Comparison of ENCODE assay signal across 9 cellular contexts in the genomic region with DNA sequence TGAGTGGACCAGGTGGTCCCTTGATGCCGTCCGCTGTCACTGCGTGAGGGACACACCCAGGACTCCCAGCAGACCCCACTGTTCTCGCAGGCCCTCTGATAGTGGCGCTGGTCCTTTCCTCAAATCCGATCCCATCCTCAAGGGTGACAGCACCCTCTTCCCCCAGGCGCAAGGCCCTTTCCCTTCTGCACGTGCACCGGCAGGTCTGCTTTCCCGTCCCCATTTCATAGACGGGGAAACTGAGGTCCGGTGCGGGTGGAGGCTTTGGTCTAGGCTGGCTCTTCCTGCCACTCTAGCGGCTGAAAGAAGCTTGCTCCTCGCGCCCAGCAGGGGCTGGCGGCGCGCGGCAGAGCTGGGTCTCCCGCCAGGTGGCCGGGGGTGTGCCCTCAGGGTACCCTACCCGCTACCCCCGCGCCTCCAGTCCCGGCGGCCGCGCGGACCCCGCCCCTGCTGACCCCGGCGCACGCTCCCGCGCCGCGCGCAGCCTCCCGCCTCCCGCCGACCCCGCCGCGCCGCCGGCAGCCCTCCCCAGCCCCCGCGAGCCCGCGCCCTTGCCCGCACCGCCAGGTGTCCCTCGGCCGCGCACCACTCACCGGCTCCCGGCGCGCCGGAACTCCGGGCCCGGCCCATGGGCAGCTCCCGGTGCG. TPM values are rescaled to one million over a fixed set of nuclear protein-coding genes. Genes with fewer than 3 reads are reported as not detected.
DNase-seq lines count a peak whose midpoint lies in the region; ATAC-seq, FAIRE-seq and TF ChIP-seq lines count a peak whose summit lies in the region.
"Had no signal": no experiment of that assay in that cellular context is flagged by ENCODE, and none has a peak within 500 bp of the region (broad histone marks: within the 10 kb centered on the region; RNA-seq: fewer than 3 reads in every experiment).

No MANE protein-coding gene starts in this region.

- H2AFZ ChIP-seq in neural cell (ENCODE audit: low read depth, low read length): no peak overlapping the region

- H3K27ac ChIP-seq in RWPE1: no peak overlapping the region
- H3K27ac ChIP-seq in neural cell (ENCODE audit: low read length): no peak overlapping the region
- no peak overlapping the region for H3K27ac ChIP-seq in kidney (ENCODE audit: low read depth in 2 of 2, low read length in 2 of 2)

- DNase-seq in D341Med (ENCODE audit: low spot score) (peak; percentile 85), RWPE1 (ENCODE audit: low spot score) (peak; percentile 23), kidney (no peak), GM10248 (ENCODE audit: extremely low spot score) (no peak)
- no peak for DNase-seq in effector memory CD8-positive, alpha-beta T cell

- peak overlapping the region; percentile 62 for H3K4me2 ChIP-seq in neural cell (ENCODE audit: low read length)

- no peaks in the 10 kb centered on the region for H4K20me1 ChIP-seq in neural cell (ENCODE audit: insufficient read depth)

- TF ChIP-seq EP300 in neural cell (conservative IDR thresholded peaks at IDR 0.05; ENCODE audit: poor library complexity, severe bottlenecking): no peak

- POLR2A ChIA-PET in RWPE1 (lab: Yijun Ruan, JAX; ENCODE audit: low non-redundant PET) (interaction anchor here (1.0 kb wide), 1 partner anchor 117 kb away, joined by 3 read pairs; no protein-coding TSS in a partner anchor), GM10248 (lab: Yijun Ruan, JAX) (no interaction called here)

- H3K9me3 ChIP-seq in neural cell (ENCODE audit: low read length): no peaks in the 10 kb centered on the region
- no peaks in the 10 kb centered on the region for H3K9me3 ChIP-seq in kidney (ENCODE audit: control insufficient read depth in 1 of 2, low read length in 2 of 2)

- H3K9ac ChIP-seq in neural cell (ENCODE audit: low read length) (peak overlapping the region; percentile 56), kidney (ENCODE audit: low read length in 2 of 2) (no peak overlapping the region)

- intact Hi-C loops in kidney (cut with DNase I): no loop called here

- H3K27me3 Mint-ChIP-seq in effector memory CD8-positive, alpha-beta T cell: peaks cover 58 to 89% of the 10 kb centered on the region in 2 donors

- FAIRE-seq in kidney (lab: Jason Lieb, UNC): no peak

- H3K4me3 Mint-ChIP-seq in effector memory CD8-positive, alpha-beta T cell: peak overlapping the region; percentile 52 to 66

- H3K27me3 ChIP-seq in neural cell (ENCODE audit: insufficient read depth, low read depth, low read length): no peaks in the 10 kb centered on the region

- H3K4me1 Mint-ChIP-seq in effector memory CD8-positive, alpha-beta T cell (ENCODE audit: low read depth in 2 of 2): peaks cover 9% of the 10 kb centered on the region in 2 donors

- peak; percentile 16 for ATAC-seq in GM21786 (IDR thresholded peaks at IDR 0.05; ENCODE audit: unreplicated experiment)
- ATAC-seq in effector memory CD8-positive, alpha-beta T cell (replicated peaks): peak; percentile 29
- ATAC-seq in HG02870 (IDR thresholded peaks at IDR 0.05; ENCODE audit: unreplicated experiment): no peak

- peak overlapping the region in 1 of 2 donors; percentile 4 for H3K27ac Mint-ChIP-seq in effector memory CD8-positive, alpha-beta T cell

- no peak for TF ChIP-seq RAD21 in neural cell (conservative IDR thresholded peaks at IDR 0.05)

- H3K79me2 ChIP-seq in neural cell (replicated peaks; ENCODE audit: insufficient read depth, low read length): no peaks in the 10 kb centered on the region

- peak overlapping the region; percentile 78 for H3K4me3 ChIP-seq in neural cell (ENCODE audit: low read length)
- peak overlapping the region in 1 of 2 donors; percentile 23 for H3K4me3 ChIP-seq in kidney (ENCODE audit: low read length in 2 of 2)

- TF ChIP-seq CTCF in RWPE1 (conservative IDR thresholded peaks at IDR 0.05; ENCODE audit: low read depth) (no peak), neural cell (IDR thresholded peaks at IDR 0.05; ENCODE audit: poor library complexity, severe bottlenecking) (peak; percentile 41), kidney (IDR thresholded peaks at IDR 0.05; ENCODE audit: borderline replicate concordance, extremely low read depth, insufficient read depth) (no peak), GM10248 (IDR thresholded peaks at IDR 0.05; ENCODE audit: control extremely low read depth, extremely low read depth, low read depth, missing control alignments) (no peak)

- H3F3A ChIP-seq in neural cell (ENCODE audit: insufficient read depth, low read length, poor library complexity, severe bottlenecking): no peaks in the 10 kb centered on the region

- H3K4me1 ChIP-seq in kidney (ENCODE audit: control insufficient read depth in 1 of 2, insufficient read depth in 1 of 2, low read depth in 1 of 2, low read length in 2 of 2): peaks cover 0 to 11% of the 10 kb centered on the region in 2 donors

- H3K36me3 ChIP-seq in neural cell (ENCODE audit: insufficient read depth, low read length) (no peaks in the 10 kb centered on the region), kidney (ENCODE audit: control insufficient read depth in 1 of 2, insufficient read depth in 2 of 2, low read length in 2 of 2) (no peaks in the 10 kb centered on the region)

- CTCF ChIA-PET in RWPE1 (lab: Yijun Ruan, JAX) (interaction anchor here (0.6 to 2.8 kb wide), 17 partner anchors 10 to 143 kb away, joined by 3 to 15 read pairs (median 3); no protein-coding TSS in a partner anchor), GM10248 (lab: Yijun Ruan, JAX) (interaction anchor here (0.6 to 2.2 kb wide), 5 partner anchors 10 to 120 kb away, joined by 3 to 5 read pairs (median 3); no protein-coding TSS in a partner anchor)

- H3K36me3 Mint-ChIP-seq in effector memory CD8-positive, alpha-beta T cell (ENCODE audit: insufficient read depth): no peaks in the 10 kb centered on the region

- no peaks in the 10 kb centered on the region for H3K9me2 ChIP-seq in neural cell (ENCODE audit: insufficient read depth, low read length)

- H3K9me3 Mint-ChIP-seq in effector memory CD8-positive, alpha-beta T cell: no peaks in the 10 kb centered on the region

TF ChIP-seq in neural cell, 6 proteins besides CTCF, POLR2A, EP300 and RAD21:
- TF ChIP-seq EZH2 (IDR thresholded peaks at IDR 0.05; ENCODE audit: borderline replicate concordance, insufficient read depth, low read length, poor library complexity, severe bottlenecking) (no peak), SMC3 (conservative IDR thresholded peaks at IDR 0.05; ENCODE audit: poor library complexity) (no peak), MXI1 (conservative IDR thresholded peaks at IDR 0.05; ENCODE audit: poor library complexity, severe bottlenecking) (peak; percentile 23), POLR2AphosphoS5 (IDR thresholded peaks at IDR 0.05) (peak; percentile 18), TAF1 (IDR thresholded peaks at IDR 0.05; ENCODE audit: low read depth) (no peak)
- TF ChIP-seq, protein P1, sequence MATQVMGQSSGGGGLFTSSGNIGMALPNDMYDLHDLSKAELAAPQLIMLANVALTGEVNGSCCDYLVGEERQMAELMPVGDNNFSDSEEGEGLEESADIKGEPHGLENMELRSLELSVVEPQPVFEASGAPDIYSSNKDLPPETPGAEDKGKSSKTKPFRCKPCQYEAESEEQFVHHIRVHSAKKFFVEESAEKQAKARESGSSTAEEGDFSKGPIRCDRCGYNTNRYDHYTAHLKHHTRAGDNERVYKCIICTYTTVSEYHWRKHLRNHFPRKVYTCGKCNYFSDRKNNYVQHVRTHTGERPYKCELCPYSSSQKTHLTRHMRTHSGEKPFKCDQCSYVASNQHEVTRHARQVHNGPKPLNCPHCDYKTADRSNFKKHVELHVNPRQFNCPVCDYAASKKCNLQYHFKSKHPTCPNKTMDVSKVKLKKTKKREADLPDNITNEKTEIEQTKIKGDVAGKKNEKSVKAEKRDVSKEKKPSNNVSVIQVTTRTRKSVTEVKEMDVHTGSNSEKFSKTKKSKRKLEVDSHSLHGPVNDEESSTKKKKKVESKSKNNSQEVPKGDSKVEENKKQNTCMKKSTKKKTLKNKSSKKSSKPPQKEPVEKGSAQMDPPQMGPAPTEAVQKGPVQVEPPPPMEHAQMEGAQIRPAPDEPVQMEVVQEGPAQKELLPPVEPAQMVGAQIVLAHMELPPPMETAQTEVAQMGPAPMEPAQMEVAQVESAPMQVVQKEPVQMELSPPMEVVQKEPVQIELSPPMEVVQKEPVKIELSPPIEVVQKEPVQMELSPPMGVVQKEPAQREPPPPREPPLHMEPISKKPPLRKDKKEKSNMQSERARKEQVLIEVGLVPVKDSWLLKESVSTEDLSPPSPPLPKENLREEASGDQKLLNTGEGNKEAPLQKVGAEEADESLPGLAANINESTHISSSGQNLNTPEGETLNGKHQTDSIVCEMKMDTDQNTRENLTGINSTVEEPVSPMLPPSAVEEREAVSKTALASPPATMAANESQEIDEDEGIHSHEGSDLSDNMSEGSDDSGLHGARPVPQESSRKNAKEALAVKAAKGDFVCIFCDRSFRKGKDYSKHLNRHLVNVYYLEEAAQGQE (IDR thresholded peaks at IDR 0.05; ENCODE audit: borderline replicate concordance): no peak

RNA-seq across cellular contexts. Expression of a gene that starts 0.5 kb away (rescaled TPM):
- polyA plus RNA-seq in neural cell (1.6 and 5.3 TPM in 2 replicates), kidney (ENCODE audit: insufficient read depth, low read depth, low replicate concordance) (0.15 TPM)
- polyA minus RNA-seq in neural cell: 3.7 and 5.0 TPM in 2 replicates
- total RNA-seq in kidney: 0.16 TPM
- total RNA-seq: mononuclear cell had no signal

Comparison
In these comparisons a context has a peak if more than half of its experiments do, and no peak if none do; other contexts are left out.
1. DNase-seq: peak in D341Med (single experiment) and RWPE1 (single experiment); none in effector memory CD8-positive, alpha-beta T cell (0 of 3), kidney (single experiment) and GM10248 (single experiment).